19 cellular contexts compared by ENCODE assay signal in the genomic region with DNA sequence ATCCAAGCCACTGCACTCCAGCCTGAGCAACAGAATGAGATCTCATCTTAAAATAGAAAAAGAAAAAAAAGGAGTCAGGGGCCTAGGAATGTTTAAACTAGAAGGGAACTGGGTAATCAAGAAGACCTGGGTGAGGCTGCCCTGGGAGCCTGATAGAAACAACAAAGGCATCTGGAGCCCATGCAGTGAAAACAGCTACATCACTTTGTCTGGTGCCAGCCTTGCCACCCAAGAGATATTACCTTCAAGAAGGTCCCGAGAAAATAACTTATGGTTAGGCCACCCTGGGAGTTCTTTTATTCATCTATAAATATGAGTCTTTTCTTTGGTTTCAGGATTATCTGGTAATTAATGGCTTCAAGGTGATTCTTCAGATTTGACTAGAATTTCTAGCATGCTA.
DNase-seq lines count a peak whose midpoint lies in the region; ATAC-seq, FAIRE-seq and TF ChIP-seq lines count a peak whose summit lies in the region.
"Had no signal": no experiment of that assay in that cellular context is flagged by ENCODE, and none has a peak within 500 bp of the region (broad histone marks: within the 10 kb centered on the region; RNA-seq: fewer than 3 reads in every experiment).

No MANE protein-coding gene starts in this region.

- no peaks in the 10 kb centered on the region for H4K20me1 ChIP-seq in astrocyte (ENCODE audit: insufficient read depth, low read length)
- H4K20me1 ChIP-seq: BLaER1 treated with 17β-estradiol and CSF1 and Interleukin-3, amounts not matched to agents 10 nM and 100 nM had no signal

- ATAC-seq in heart left ventricle (no peak), GM21526 (IDR thresholded peaks at IDR 0.05; ENCODE audit: low FRiP score, unreplicated experiment) (no peak)
- ATAC-seq: GM12878 had no signal

- no peak for TF ChIP-seq POLR2A in heart left ventricle (IDR thresholded peaks at IDR 0.05)

- no peak overlapping the region for H3K9ac ChIP-seq in astrocyte (ENCODE audit: low read length)
- H3K9ac ChIP-seq: BLaER1 treated with 17β-estradiol and CSF1 and Interleukin-3, amounts not matched to agents 10 nM and 100 nM had no signal

- H2AFZ ChIP-seq in astrocyte (ENCODE audit: low read depth, low read length), result no peak overlapping the region

- H3K4me1 ChIP-seq in astrocyte (ENCODE audit: insufficient read depth, low read length) (no peaks in the 10 kb centered on the region), heart left ventricle (no peaks in the 10 kb centered on the region)
- H3K4me1 ChIP-seq: BLaER1 treated with 17β-estradiol and CSF1 and Interleukin-3, amounts not matched to agents 10 nM and 100 nM had no signal

- H3K79me2 ChIP-seq in astrocyte (ENCODE audit: insufficient read depth, low read length), result no peaks in the 10 kb centered on the region

- intact Hi-C loops in heart left ventricle (cut with DNase I), result no loop called here

- DNase-seq in NCI-H69 (lab: John Stamatoyannopoulos, UW), result peak; percentile 9
- DNase-seq in astrocyte (ENCODE audit: low read depth), result no peak
- DNase-seq in mesothelial cell of epicardium (ENCODE audit: low spot score in 2 of 2, unreplicated experiment in 2 of 2), result no peak
- DNase-seq in type B pancreatic cell (ENCODE audit: extremely low spot score, unreplicated experiment), result no peak
- DNase-seq in heart left ventricle, result no peak
- DNase-seq in NCI-H345 treated with DMSO at 0.1 percent for 48 hours (lab: John Stamatoyannopoulos, UW; ENCODE audit: unreplicated experiment), result no peak
- DNase-seq: CD4-positive, CD25-positive, alpha-beta regulatory T cell; CD8-positive, alpha-beta memory T cell; COR-L47; DMS 273 treated with DMSO at 0.1 percent for 48 hours; DMS53; DND-41; EL; H9 had no signal

- peaks cover 1% of the 10 kb centered on the region for H3K9me3 ChIP-seq in astrocyte (ENCODE audit: insufficient read depth, low read depth, low read length)
- H3K9me3 ChIP-seq in heart left ventricle, result peaks cover 0 to 5% (median 0%) of the 10 kb centered on the region in 12 donors

- TF ChIP-seq CTCF in astrocyte (IDR thresholded peaks at IDR 0.05; ENCODE audit: insufficient read depth, low read depth, low read length) (no peak), mesothelial cell of epicardium (IDR thresholded peaks at IDR 0.05; ENCODE audit: unreplicated experiment) (no peak), type B pancreatic cell (conservative IDR thresholded peaks at IDR 0.05) (no peak), heart left ventricle (IDR thresholded peaks at IDR 0.05) (no peak)

- H3K27me3 Mint-ChIP-seq in astrocyte (ENCODE audit: low read depth, unreplicated experiment) (no peaks in the 10 kb centered on the region), mesothelial cell of epicardium (ENCODE audit: low read depth) (no peaks in the 10 kb centered on the region), type B pancreatic cell (no peaks in the 10 kb centered on the region)
- H3K27me3 Mint-ChIP-seq: B cell; CD4-positive, CD25-positive, alpha-beta regulatory T cell; CD8-positive, alpha-beta memory T cell had no signal

- FAIRE-seq in astrocyte (lab: Jason Lieb, UNC), result no peak
- FAIRE-seq: GM12878, H1 had no signal

- H3K36me3 Mint-ChIP-seq in astrocyte (ENCODE audit: low read depth, unreplicated experiment), result no peaks in the 10 kb centered on the region
- peaks cover 18% of the 10 kb centered on the region for H3K36me3 Mint-ChIP-seq in mesothelial cell of epicardium
- peaks cover 4% of the 10 kb centered on the region for H3K36me3 Mint-ChIP-seq in type B pancreatic cell
- H3K36me3 Mint-ChIP-seq: CD4-positive, CD25-positive, alpha-beta regulatory T cell; CD8-positive, alpha-beta memory T cell had no signal

- peak overlapping the region; percentile 50 for H3K27ac Mint-ChIP-seq in astrocyte (ENCODE audit: unreplicated experiment)
- H3K27ac Mint-ChIP-seq in mesothelial cell of epicardium, result peak overlapping the region; percentile 74
- H3K27ac Mint-ChIP-seq in type B pancreatic cell, result peak overlapping the region; percentile 67
- H3K27ac Mint-ChIP-seq: B cell; CD4-positive, CD25-positive, alpha-beta regulatory T cell; CD8-positive, alpha-beta memory T cell; H9 had no signal

- H3K9me3 Mint-ChIP-seq in astrocyte (ENCODE audit: unreplicated experiment) (peaks cover 16% of the 10 kb centered on the region), mesothelial cell of epicardium (peaks cover 33% of the 10 kb centered on the region), type B pancreatic cell (peaks cover 4% of the 10 kb centered on the region)

- WGBS in heart left ventricle, 4 donors, result 84 to 90% (median 88%) methylated on average over 1 of the region's 1 CpG

- no peak overlapping the region for H3K4me3 Mint-ChIP-seq in astrocyte (ENCODE audit: unreplicated experiment)
- H3K4me3 Mint-ChIP-seq in mesothelial cell of epicardium, result no peak overlapping the region
- H3K4me3 Mint-ChIP-seq in type B pancreatic cell, result no peak overlapping the region
- H3K4me3 Mint-ChIP-seq: B cell; CD4-positive, CD25-positive, alpha-beta regulatory T cell; CD8-positive, alpha-beta memory T cell; H9 had no signal

- no peaks in the 10 kb centered on the region for H3K27me3 ChIP-seq in astrocyte (ENCODE audit: insufficient read depth, low read length)
- H3K27me3 ChIP-seq in heart left ventricle, result no peaks in the 10 kb centered on the region
- H3K27me3 ChIP-seq: BLaER1 treated with 17β-estradiol and CSF1 and Interleukin-3, amounts not matched to agents 10 nM and 100 nM had no signal

- H3K4me3 ChIP-seq in astrocyte (ENCODE audit: insufficient read depth, low read depth, low read length) (no peak overlapping the region), heart left ventricle (no peak overlapping the region)
- H3K4me3 ChIP-seq: BLaER1 treated with 17β-estradiol and CSF1 and Interleukin-3, amounts not matched to agents 10 nM and 100 nM; GM12878 had no signal

- no peaks in the 10 kb centered on the region for H3K4me1 Mint-ChIP-seq in astrocyte (ENCODE audit: low read depth, unreplicated experiment)
- H3K4me1 Mint-ChIP-seq in mesothelial cell of epicardium, result peaks cover 27% of the 10 kb centered on the region
- peaks cover 16% of the 10 kb centered on the region for H3K4me1 Mint-ChIP-seq in type B pancreatic cell (ENCODE audit: unreplicated experiment)
- H3K4me1 Mint-ChIP-seq: B cell; CD4-positive, CD25-positive, alpha-beta regulatory T cell; CD8-positive, alpha-beta memory T cell; H9 had no signal

- no peak overlapping the region for H3K4me2 ChIP-seq in astrocyte (ENCODE audit: low read length)
- H3K4me2 ChIP-seq: BLaER1 treated with 17β-estradiol and CSF1 and Interleukin-3, amounts not matched to agents 10 nM and 100 nM had no signal

- no peak overlapping the region for H3K27ac ChIP-seq in astrocyte (ENCODE audit: low read depth, low read length)
- no peak overlapping the region for H3K27ac ChIP-seq in heart left ventricle
- H3K27ac ChIP-seq: BLaER1 treated with 17β-estradiol and CSF1 and Interleukin-3, amounts not matched to agents 10 nM and 100 nM had no signal

- H3K36me3 ChIP-seq in astrocyte (ENCODE audit: insufficient read depth, low read length), result no peaks in the 10 kb centered on the region
- no peaks in the 10 kb centered on the region for H3K36me3 ChIP-seq in heart left ventricle
- H3K36me3 ChIP-seq: BLaER1 treated with 17β-estradiol and CSF1 and Interleukin-3, amounts not matched to agents 10 nM and 100 nM had no signal
